Comparison of ENCODE assay signal across 10 cellular contexts in genomic region chr22:39529487-39529851, GRCh38. TPM values are rescaled to one million over a fixed set of nuclear protein-coding genes. Genes with fewer than 3 reads are reported as not detected.
DNase-seq lines count a peak whose midpoint lies in the region; ATAC-seq and TF ChIP-seq lines count a peak whose summit lies in the region.
"Had no signal": no experiment of that assay in that cellular context is flagged by ENCODE, and none has a peak within 500 bp of the region (broad histone marks: within the 10 kb centered on the region; RNA-seq: fewer than 3 reads in every experiment).

No MANE protein-coding gene starts in this region.

- intact Hi-C loops in Caco-2 (cut with micrococcal nuclease; ENCODE audit: unreplicated experiment) = loop anchor here (1.0 to 10.0 kb wide), 3 partner anchors 67 to 212 kb away; partner anchors contain the start of genes RPL3 and SYNGR1
- intact Hi-C loops in dendritic cell treated with granulocyte-macrophage colony-stimulating factor and Interleukin-4, amounts not matched to agents 40 ng/mL and 50 ng/mL, for 4 days (cut with micrococcal nuclease) = loop anchor here (1.0 to 10.0 kb wide), 4 partner anchors 36 to 688 kb away; partner anchors contain the start of gene RPL3
- intact Hi-C loops in mucosa of descending colon (cut with DNase I, micrococcal nuclease) = no loop called here

- H3K36me3 Mint-ChIP-seq in Caco-2 (ENCODE audit: insufficient read depth, unreplicated experiment) = peaks cover 84% of the 10 kb centered on the region
- peaks cover 80% of the 10 kb centered on the region for H3K36me3 Mint-ChIP-seq in dendritic cell treated with granulocyte-macrophage colony-stimulating factor and Interleukin-4, amounts not matched to agents 40 ng/mL and 50 ng/mL, for 4 days (ENCODE audit: low read depth)
- H3K36me3 Mint-ChIP-seq in progenitor cell of endocrine pancreas (ENCODE audit: insufficient read depth) = peaks cover 15% of the 10 kb centered on the region

- H3K4me3 Mint-ChIP-seq in Caco-2 (ENCODE audit: unreplicated experiment) (peak overlapping the region; percentile 53), progenitor cell of endocrine pancreas (ENCODE audit: low read depth) (no peak overlapping the region)
- H3K4me3 Mint-ChIP-seq in dendritic cell treated with granulocyte-macrophage colony-stimulating factor and Interleukin-4, amounts not matched to agents 40 ng/mL and 50 ng/mL, for 4 days = peak overlapping the region; percentile 61

- TF ChIP-seq CTCF in Caco-2 (IDR thresholded peaks at IDR 0.05; ENCODE audit: insufficient read depth in 1 of 2, low read depth in 1 of 2, low read length in 1 of 2, severe bottlenecking in 1 of 2, unreplicated experiment in 1 of 2) = no peak
- TF ChIP-seq CTCF in progenitor cell of endocrine pancreas (IDR thresholded peaks at IDR 0.05; ENCODE audit: unreplicated experiment) = no peak
- no peak for TF ChIP-seq CTCF in mucosa of descending colon (IDR thresholded peaks at IDR 0.05)

- peaks cover 40% of the 10 kb centered on the region for H3K4me1 ChIP-seq in Caco-2
- peaks cover 21% of the 10 kb centered on the region for H3K4me1 ChIP-seq in NT2/D1 (ENCODE audit: insufficient read depth, insufficient read length)
- H3K4me1 ChIP-seq in mucosa of descending colon (ENCODE audit: low read depth) = peaks cover 55% of the 10 kb centered on the region

- no peak for DNase-seq in Caco-2
- DNase-seq in NT2/D1 (ENCODE audit: low read depth, low spot score) = no peak
- no peak for DNase-seq in progenitor cell of endocrine pancreas (ENCODE audit: low spot score, unreplicated experiment)
- no peak for DNase-seq in COLO829 (ENCODE audit: low spot score)
- DNase-seq in mucosa of descending colon = no peak
- no peak for DNase-seq in medulla oblongata (ENCODE audit: extremely low spot score)
- no peak for DNase-seq in D341Med (ENCODE audit: low spot score)

- BruUV-seq in Caco-2 (replicated peaks; lab: Mats Ljungman, UMichigan) = no TSS peak

- H3K9me3 ChIP-seq in Caco-2 (no peaks in the 10 kb centered on the region), NT2/D1 (ENCODE audit: insufficient read depth, low read length) (no peaks in the 10 kb centered on the region), mucosa of descending colon (no peaks in the 10 kb centered on the region)

- CTCF ChIA-PET in Caco-2 (lab: Charles Lee) = interaction anchor here (0.7 to 1.7 kb wide), 23 partner anchors 10 to 514 kb away, joined by 3 to 36 read pairs (median 5); partner anchors contain the start of genes ATF4, MIEF1 and TAB1

- H3K4me1 Mint-ChIP-seq in Caco-2 (ENCODE audit: low read depth, unreplicated experiment) (peaks cover 48% of the 10 kb centered on the region), progenitor cell of endocrine pancreas (ENCODE audit: low read depth) (peaks cover 43% of the 10 kb centered on the region)
- peaks cover 82% of the 10 kb centered on the region for H3K4me1 Mint-ChIP-seq in dendritic cell treated with granulocyte-macrophage colony-stimulating factor and Interleukin-4, amounts not matched to agents 40 ng/mL and 50 ng/mL, for 4 days (ENCODE audit: low read depth)

- POLR2A ChIA-PET in Caco-2 (lab: Charles Lee) = interaction anchor here (0.6 to 1.4 kb wide), 6 partner anchors 10 to 211 kb away, joined by 3 to 40 read pairs (median 4); partner anchors contain the start of genes ATF4, MIEF1, RPL3 and TAB1

- H3K4me3 ChIP-seq in Caco-2 (ENCODE audit: low read depth, low read length) (no peak overlapping the region), NT2/D1 (ENCODE audit: insufficient read length, low read depth) (no peak overlapping the region), mucosa of descending colon (no peak overlapping the region)
- H3K4me3 ChIP-seq: lung had no signal

- H3K27me3 Mint-ChIP-seq in Caco-2 (ENCODE audit: insufficient read depth, unreplicated experiment) (no peaks in the 10 kb centered on the region), progenitor cell of endocrine pancreas (no peaks in the 10 kb centered on the region)
- no peaks in the 10 kb centered on the region for H3K27me3 Mint-ChIP-seq in dendritic cell treated with granulocyte-macrophage colony-stimulating factor and Interleukin-4, amounts not matched to agents 40 ng/mL and 50 ng/mL, for 4 days

- H3K36me3 ChIP-seq in Caco-2 (ENCODE audit: control insufficient read depth, insufficient read depth, low read length) (peaks cover 6% of the 10 kb centered on the region), NT2/D1 (ENCODE audit: insufficient read depth, insufficient read length, low read length) (peaks cover 35% of the 10 kb centered on the region), mucosa of descending colon (ENCODE audit: low read depth) (peaks cover 2% of the 10 kb centered on the region)

- H3K27ac Mint-ChIP-seq in Caco-2 (ENCODE audit: unreplicated experiment) (peak overlapping the region; percentile 77), progenitor cell of endocrine pancreas (peak overlapping the region; percentile 82)
- peak overlapping the region; percentile 95 for H3K27ac Mint-ChIP-seq in dendritic cell treated with granulocyte-macrophage colony-stimulating factor and Interleukin-4, amounts not matched to agents 40 ng/mL and 50 ng/mL, for 4 days

- H3K9ac ChIP-seq in NT2/D1 (ENCODE audit: insufficient read length, low read depth) = peak overlapping the region; percentile 68

- H3K9me3 Mint-ChIP-seq in Caco-2 (ENCODE audit: unreplicated experiment) (no peaks in the 10 kb centered on the region), progenitor cell of endocrine pancreas (ENCODE audit: low read depth) (no peaks in the 10 kb centered on the region)
- no peaks in the 10 kb centered on the region for H3K9me3 Mint-ChIP-seq in dendritic cell treated with granulocyte-macrophage colony-stimulating factor and Interleukin-4, amounts not matched to agents 40 ng/mL and 50 ng/mL, for 4 days

- ATAC-seq in mucosa of descending colon = no peak

- H3K27me3 ChIP-seq in Caco-2 (replicated peaks; ENCODE audit: control insufficient read depth, insufficient read depth, low read length) = no peaks in the 10 kb centered on the region
- no peaks in the 10 kb centered on the region for H3K27me3 ChIP-seq in NT2/D1 (ENCODE audit: insufficient read depth, insufficient read length)

RNA-seq across cellular contexts. Expression of gene RPS19BP1, which starts 3.1 kb away (rescaled TPM):
- total RNA-seq in Caco-2 (2022) (85.8 and 88.0 TPM in 2 replicates), progenitor cell of endocrine pancreas (45.2 and 48.2 TPM in 2 replicates), mucosa of descending colon (10 to 100 TPM; 59.1 to 77.7 (median 61.2) TPM)

RNA-seq across cellular contexts. Expression of gene ATF4, which starts 9.1 kb away (rescaled TPM):
- total RNA-seq in Caco-2 (2022) (610 and 647 TPM in 2 replicates), progenitor cell of endocrine pancreas (332 and 356 TPM in 2 replicates), mucosa of descending colon (100 to 1,000 TPM; 201 to 581 (median 205) TPM)

RNA-seq across cellular contexts. Expression of gene MIEF1, which starts 27.4 kb away (rescaled TPM):
- total RNA-seq in Caco-2 (2022) = 47.4 and 49.4 TPM in 2 replicates
- 30.5 and 32.4 TPM in 2 replicates for total RNA-seq in progenitor cell of endocrine pancreas
- total RNA-seq in mucosa of descending colon = 10 to 100 TPM; 29.8 to 38.4 (median 34.0) TPM

RNA-seq across cellular contexts. Expression of gene CACNA1I, which starts 41.1 kb away (rescaled TPM):
- total RNA-seq in Caco-2 (2022) (not detected in 2 replicates), progenitor cell of endocrine pancreas (0.24 and 0.41 TPM in 2 replicates), mucosa of descending colon (under 1 TPM; 0.19 to 0.41 (median 0.20) TPM)
- total RNA-seq: endothelial cell of umbilical vein had no signal

Comparison
In these comparisons a context has a peak if more than half of its experiments do, and no peak if none do; other contexts are left out.
1. intact Hi-C loops: an anchor here in Caco-2 (1.0 to 10.0 kb wide) and dendritic cell treated with granulocyte-macrophage colony-stimulating factor and Interleukin-4, amounts not matched to agents 40 ng/mL and 50 ng/mL, for 4 days (1.0 to 10.0 kb wide); none called in mucosa of descending colon.